ENCODE assay signal across 8 cellular contexts in the genomic region with DNA sequence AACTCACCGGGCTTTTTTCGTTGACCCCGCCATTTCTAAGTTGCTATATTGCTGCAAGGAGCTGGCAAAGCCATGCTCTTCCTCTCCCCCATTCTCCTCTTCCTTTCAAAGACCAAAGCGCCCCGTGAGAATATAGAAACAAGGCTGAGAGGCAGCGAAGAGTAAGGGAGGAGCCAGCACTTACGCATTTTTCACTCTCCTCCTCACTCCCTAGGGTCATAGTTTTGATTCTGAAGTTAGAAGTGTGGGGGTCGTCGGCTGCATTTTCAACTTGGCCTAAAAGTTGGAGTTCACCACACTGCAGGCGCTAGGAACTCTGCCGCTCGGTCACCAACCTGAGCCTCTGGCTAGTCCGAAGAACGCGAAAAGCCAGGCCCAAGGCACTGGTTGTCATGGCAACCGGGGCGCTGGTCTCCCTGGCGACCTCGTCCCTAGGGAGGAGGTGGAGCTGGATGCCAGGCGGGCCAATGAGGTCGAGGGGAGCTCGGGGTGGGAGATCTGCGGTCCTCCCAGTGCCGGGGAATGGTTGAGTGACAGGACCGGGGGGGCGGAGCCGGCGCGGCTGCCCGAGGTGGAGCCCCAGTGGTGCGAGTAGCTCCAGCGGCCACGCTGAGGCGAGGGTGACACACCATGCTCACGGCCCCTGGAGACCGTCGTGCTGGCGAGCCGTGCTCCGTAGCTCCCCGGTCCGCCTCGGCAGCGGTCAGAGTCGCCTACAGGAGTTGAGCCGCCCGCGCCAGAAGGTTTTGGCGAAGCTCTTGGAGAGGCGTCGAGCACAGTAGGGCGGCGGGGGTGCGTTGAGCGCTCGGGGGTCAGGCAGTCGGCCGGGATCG. TPM values are rescaled to one million over a fixed set of nuclear protein-coding genes. Genes with fewer than 3 reads are reported as not detected.
DNase-seq lines count a peak whose midpoint lies in the region; ATAC-seq and TF ChIP-seq lines count a peak whose summit lies in the region.

A gene with protein sequence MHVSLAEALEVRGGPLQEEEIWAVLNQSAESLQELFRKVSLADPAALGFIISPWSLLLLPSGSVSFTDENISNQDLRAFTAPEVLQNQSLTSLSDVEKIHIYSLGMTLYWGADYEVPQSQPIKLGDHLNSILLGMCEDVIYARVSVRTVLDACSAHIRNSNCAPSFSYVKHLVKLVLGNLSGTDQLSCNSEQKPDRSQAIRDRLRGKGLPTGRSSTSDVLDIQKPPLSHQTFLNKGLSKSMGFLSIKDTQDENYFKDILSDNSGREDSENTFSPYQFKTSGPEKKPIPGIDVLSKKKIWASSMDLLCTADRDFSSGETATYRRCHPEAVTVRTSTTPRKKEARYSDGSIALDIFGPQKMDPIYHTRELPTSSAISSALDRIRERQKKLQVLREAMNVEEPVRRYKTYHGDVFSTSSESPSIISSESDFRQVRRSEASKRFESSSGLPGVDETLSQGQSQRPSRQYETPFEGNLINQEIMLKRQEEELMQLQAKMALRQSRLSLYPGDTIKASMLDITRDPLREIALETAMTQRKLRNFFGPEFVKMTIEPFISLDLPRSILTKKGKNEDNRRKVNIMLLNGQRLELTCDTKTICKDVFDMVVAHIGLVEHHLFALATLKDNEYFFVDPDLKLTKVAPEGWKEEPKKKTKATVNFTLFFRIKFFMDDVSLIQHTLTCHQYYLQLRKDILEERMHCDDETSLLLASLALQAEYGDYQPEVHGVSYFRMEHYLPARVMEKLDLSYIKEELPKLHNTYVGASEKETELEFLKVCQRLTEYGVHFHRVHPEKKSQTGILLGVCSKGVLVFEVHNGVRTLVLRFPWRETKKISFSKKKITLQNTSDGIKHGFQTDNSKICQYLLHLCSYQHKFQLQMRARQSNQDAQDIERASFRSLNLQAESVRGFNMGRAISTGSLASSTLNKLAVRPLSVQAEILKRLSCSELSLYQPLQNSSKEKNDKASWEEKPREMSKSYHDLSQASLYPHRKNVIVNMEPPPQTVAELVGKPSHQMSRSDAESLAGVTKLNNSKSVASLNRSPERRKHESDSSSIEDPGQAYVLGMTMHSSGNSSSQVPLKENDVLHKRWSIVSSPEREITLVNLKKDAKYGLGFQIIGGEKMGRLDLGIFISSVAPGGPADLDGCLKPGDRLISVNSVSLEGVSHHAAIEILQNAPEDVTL (N-terminal part only) (plus strand): TSS at position 590 of the 833 bp plus-strand sequence. CDS start 40,942 bp downstream, outside the sequence.

- H3K36me3 Mint-ChIP-seq in activated T-helper 17 cell treated with anti-CD3 and anti-CD28 coated beads, Interleukin-2, amount 50 U/mL, for 72 hours (ENCODE audit: low read depth) = peaks cover 11% of the 10 kb centered on the region
- H3K36me3 Mint-ChIP-seq in naive thymus-derived CD4-positive, alpha-beta T cell = no peaks in the 10 kb centered on the region

- peak within 1 kb of the TSS; percentile 78 for H3K27ac ChIP-seq in Panc1 (ENCODE audit: low read length)
- no peak within 1 kb of the TSS for H3K27ac ChIP-seq in naive thymus-derived CD4-positive, alpha-beta T cell (ENCODE audit: low read depth, low read length)

- in situ Hi-C loops in Caki2 (cut with HindIII; ENCODE audit: low pct_unique_long_range_greater_than_20kb, low sequenced_read_pairs) = no loop called here
- in situ Hi-C loops in Panc1 (cut with HindIII; ENCODE audit: low pct_unique_long_range_greater_than_20kb, low sequenced_read_pairs) = no loop called here

- H3K27me3 ChIP-seq in Panc1 (ENCODE audit: control insufficient read depth, insufficient read depth, low read length) = no peaks in the 10 kb centered on the region
- peaks cover 0 to 9% of the 10 kb centered on the region in 2 donors for H3K27me3 ChIP-seq in naive thymus-derived CD4-positive, alpha-beta T cell (ENCODE audit: control insufficient read depth in 2 of 2, insufficient read depth in 2 of 2, low read length in 2 of 2)

- no peaks in the 10 kb centered on the region for H3K9me3 Mint-ChIP-seq in activated T-helper 17 cell treated with anti-CD3 and anti-CD28 coated beads, Interleukin-2, amount 50 U/mL, for 72 hours
- H3K9me3 Mint-ChIP-seq in naive thymus-derived CD4-positive, alpha-beta T cell = peaks cover 0 to 2% (median 0%) of the 10 kb centered on the region in 11 donors

- no peaks in the 10 kb centered on the region for H3K4me1 Mint-ChIP-seq in activated T-helper 17 cell treated with anti-CD3 and anti-CD28 coated beads, Interleukin-2, amount 50 U/mL, for 72 hours
- peaks cover 5 to 30% (median 17%) of the 10 kb centered on the region in 7 donors for H3K4me1 Mint-ChIP-seq in naive thymus-derived CD4-positive, alpha-beta T cell

- no peaks in the 10 kb centered on the region; the same call in 1 of the 2 replicates for H3K36me3 ChIP-seq in Panc1 (ENCODE audit: control insufficient read depth, insufficient read depth, low read length)
- no peaks in the 10 kb centered on the region for H3K36me3 ChIP-seq in naive thymus-derived CD4-positive, alpha-beta T cell (ENCODE audit: control insufficient read depth in 2 of 3, insufficient read depth in 3 of 3, low read length in 3 of 3)

- H3K4me3 Mint-ChIP-seq in activated T-helper 17 cell treated with anti-CD3 and anti-CD28 coated beads, Interleukin-2, amount 50 U/mL, for 72 hours = peak within 1 kb of the TSS; percentile 94
- peak within 1 kb of the TSS; percentile 59 to 83 (median 79) for H3K4me3 Mint-ChIP-seq in naive thymus-derived CD4-positive, alpha-beta T cell

- CTCF ChIA-PET in Panc1 (lab: Charles Lee) = interaction anchor here (0.6 to 1.1 kb wide), 3 partner anchors 30 to 95 kb away, joined by 3 to 4 read pairs (median 3); no protein-coding TSS in a partner anchor
- CTCF ChIA-PET in naive thymus-derived CD4-positive, alpha-beta T cell (lab: Charles Lee) = no interaction called here

- no peaks in the 10 kb centered on the region for H3K9me3 ChIP-seq in Panc1 (ENCODE audit: control insufficient read depth, insufficient read depth, low read depth, low read length)
- H3K9me3 ChIP-seq in naive thymus-derived CD4-positive, alpha-beta T cell (ENCODE audit: control insufficient read depth in 2 of 3, low read length in 3 of 3) = no peaks in the 10 kb centered on the region

- ATAC-seq in GM21423 (IDR thresholded peaks at IDR 0.05; ENCODE audit: unreplicated experiment) = peak; percentile 99
- peak; percentile 98 for ATAC-seq in Panc1
- peak; percentile 95 for ATAC-seq in activated T-helper 17 cell treated with anti-CD3 and anti-CD28 coated beads, Interleukin-2, amount 50 U/mL, for 72 hours (replicated peaks)
- peak; percentile 86 for ATAC-seq in naive thymus-derived CD4-positive, alpha-beta T cell
- peak; percentile 93 for ATAC-seq in stimulated activated naive CD8-positive, alpha-beta T cell treated with anti-CD3 and anti-CD28 coated beads, Interleukin-15, Interleukin-2, amounts not matched to agents 100 U/mL and 50 U/mL, for 24 hours

- peak within 1 kb of the TSS; percentile 92 for H3K27ac Mint-ChIP-seq in activated T-helper 17 cell treated with anti-CD3 and anti-CD28 coated beads, Interleukin-2, amount 50 U/mL, for 72 hours
- H3K27ac Mint-ChIP-seq in naive thymus-derived CD4-positive, alpha-beta T cell = no peak within 1 kb of the TSS

- no peaks in the 10 kb centered on the region for H3K27me3 Mint-ChIP-seq in activated T-helper 17 cell treated with anti-CD3 and anti-CD28 coated beads, Interleukin-2, amount 50 U/mL, for 72 hours
- H3K27me3 Mint-ChIP-seq in naive thymus-derived CD4-positive, alpha-beta T cell = peaks cover 46 to 62% (median 52%) of the 10 kb centered on the region in 5 donors

- intact Hi-C loops in Panc1 (cut with micrococcal nuclease; ENCODE audit: unreplicated experiment) = no loop called here
- intact Hi-C loops in naive thymus-derived CD4-positive, alpha-beta T cell (cut with micrococcal nuclease) = loop anchor here in 1 of 2 donors (2.0 kb wide), 1 partner anchor 49 kb away; no protein-coding TSS in a partner anchor

- H3K4me1 ChIP-seq in Panc1 (ENCODE audit: control insufficient read depth, insufficient read depth, low read length) = peaks cover 10% of the 10 kb centered on the region
- no peaks in the 10 kb centered on the region for H3K4me1 ChIP-seq in naive thymus-derived CD4-positive, alpha-beta T cell (ENCODE audit: control insufficient read depth in 2 of 2, insufficient read depth in 2 of 2, low read length in 2 of 2)

- peak; percentile 99 for DNase-seq in Caki2 (ENCODE audit: low read depth)
- DNase-seq in HUDEP-2 (lab: John Stamatoyannopoulos, UW; ENCODE audit: unreplicated experiment in 76 of 76) = peak in 68 of 76 experiments; percentile 3 to 99 (median 45)
- DNase-seq in Panc1 (ENCODE audit: low read depth, low spot score) = no peak
- DNase-seq in fibroblast of pulmonary artery (ENCODE audit: low read depth) = peak; percentile 99
- DNase-seq in naive thymus-derived CD4-positive, alpha-beta T cell = peak in 6 of 9 donors; percentile 7 to 62 (median 16)
- DNase-seq in stimulated activated naive CD8-positive, alpha-beta T cell treated with anti-CD3 and anti-CD28 coated beads, Interleukin-15, Interleukin-2, amounts not matched to agents 100 U/mL and 50 U/mL, for 24 hours = peak; percentile 73

- no TSS peak for BruUV-seq in Panc1 (replicated peaks; lab: Mats Ljungman, UMichigan)

- TF ChIP-seq CTCF in Panc1 (IDR thresholded peaks at IDR 0.05) (peak; percentile 8; the same call in 1 of the 2 replicates), fibroblast of pulmonary artery (IDR thresholded peaks at IDR 0.05; ENCODE audit: low read length, missing control alignments) (no peak)

- H3K4me3 ChIP-seq in Panc1 (ENCODE audit: low read depth in 2 of 2, low read length in 2 of 2) (peak within 1 kb of the TSS; percentile 84), fibroblast of pulmonary artery (replicated peaks; ENCODE audit: low read depth, low read length) (peak within 1 kb of the TSS; percentile 93)
- H3K4me3 ChIP-seq in naive thymus-derived CD4-positive, alpha-beta T cell (ENCODE audit: low read length) = peak within 1 kb of the TSS; percentile 30

- POLR2A ChIA-PET in Panc1 (lab: Charles Lee) = interaction anchor here (0.6 kb wide), 1 partner anchor 278 kb away, joined by 5 read pairs; no protein-coding TSS in a partner anchor
- POLR2A ChIA-PET in naive thymus-derived CD4-positive, alpha-beta T cell (lab: Charles Lee) = no interaction called here

RNA-seq across cellular contexts. Expression of the gene that starts here (rescaled TPM):
- 6.8 and 15.4 TPM in 2 replicates for total RNA-seq in Caki2 (2014; rRNA removed; shearing (Covaris generic); ENCODE audit: low replicate concordance)
- total RNA-seq in Panc1 (2021; ENCODE audit: unreplicated experiment) = 12.5 TPM
- polyA plus RNA-seq in Panc1 (2012; ENCODE audit: insufficient read length) = 6.6 TPM
- total RNA-seq in activated T-helper 17 cell treated with anti-CD3 and anti-CD28 coated beads, Interleukin-2, amount 50 U/mL, for 72 hours = 10 to 100 TPM; 14.5 to 23.0 TPM
- total RNA-seq in naive thymus-derived CD4-positive, alpha-beta T cell = 1 to 10 TPM in 1 of 5 experiments, under 1 TPM in 3, not detected in 1; 0.05 to 4.5 (median 0.21) TPM
- not detected for polyA plus RNA-seq in naive thymus-derived CD4-positive, alpha-beta T cell

Comparison
In these comparisons a context has a peak if more than half of its experiments do, and no peak if none do; other contexts are left out.
1. H3K4me3 ChIP-seq: peak in every context shown above with its lines; median percentile 93 in fibroblast of pulmonary artery; 84 in Panc1; 30 in naive thymus-derived CD4-positive, alpha-beta T cell.